12 cellular contexts compared by ENCODE assay signal in the genomic region with DNA sequence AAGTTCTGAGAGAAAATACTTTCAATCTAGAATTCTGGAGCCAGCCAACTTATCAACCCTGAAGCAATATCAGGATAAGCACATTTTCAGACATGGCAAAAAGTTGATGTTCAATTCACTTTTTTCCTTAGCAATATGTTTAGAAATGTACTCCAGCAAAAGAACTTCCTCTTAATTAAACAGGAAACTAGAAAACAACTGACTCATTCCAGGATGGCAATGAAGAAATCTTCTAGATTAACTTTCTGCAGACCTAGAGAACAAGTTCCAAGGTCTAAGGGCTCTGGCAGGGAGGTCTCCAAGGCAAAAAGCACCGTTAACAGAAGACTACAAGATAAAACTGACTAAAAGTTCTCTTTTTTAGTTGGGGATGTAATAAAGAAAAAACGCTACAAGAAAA.
"Had no signal": no experiment of that assay in that cellular context is flagged by ENCODE, and none has a peak within 500 bp of the region (broad histone marks: within the 10 kb centered on the region; RNA-seq: fewer than 3 reads in every experiment).

No MANE protein-coding gene starts in this region.

- ATAC-seq: activated CD8-positive, alpha-beta T cell treated with anti-CD3 and anti-CD28 coated beads, Interleukin-2, amount 10 ng/mL, durations not matched to agents 7 days and 5 days; upper lobe of right lung had no signal

- DNase-seq: activated CD4-positive, alpha-beta T cell treated with anti-CD3 and anti-CD28 coated beads for 48 hours; activated CD8-positive, alpha-beta memory T cell treated with anti-CD3 and anti-CD28 coated beads, Interleukin-2, amount 50 U/mL, for 48 hours; activated CD8-positive, alpha-beta T cell treated with anti-CD3 and anti-CD28 coated beads, Interleukin-2, amount 10 ng/mL, durations not matched to agents 7 days and 5 days; activated naive CD4-positive, alpha-beta T cell; central memory CD4-positive, alpha-beta T cell; effector CD8-positive, alpha-beta T cell; retina; stimulated activated CD4-positive, alpha-beta T cell treated with anti-CD3 and anti-CD28 coated beads, Interleukin-15, amount 100 ng/mL, for 24 hours; stimulated activated CD4-positive, alpha-beta T cell treated with anti-CD3 and anti-CD28 coated beads, Interleukin-4, amount 100 ng/mL, for 24 hours; T1000; testis; upper lobe of right lung had no signal
